ENCODE assay signal across 9 cellular contexts in genomic region chr15:89814112-89814742, GRCh38. TPM values are rescaled to one million over a fixed set of nuclear protein-coding genes. Genes with fewer than 3 reads are reported as not detected.
DNase-seq lines count a peak whose midpoint lies in the region; ATAC-seq and TF ChIP-seq lines count a peak whose summit lies in the region.
"Had no signal": no experiment of that assay in that cellular context is flagged by ENCODE, and none has a peak within 500 bp of the region (broad histone marks: within the 10 kb centered on the region; RNA-seq: fewer than 3 reads in every experiment).

No MANE protein-coding gene starts in this region.

- CTCF ChIA-PET in T-cell (lab: Charles Lee), result interaction anchor here in 1 of 2 donors (0.6 kb wide), 1 partner anchor 7 kb away, joined by 4 read pairs; no protein-coding TSS in a partner anchor

- intact Hi-C loops in left ventricle myocardium inferior (cut with micrococcal nuclease), result no loop called here

- in situ Hi-C loops in GM13976 (cut with MboI; ENCODE audit: low sequenced_read_pairs, unreplicated experiment), result no loop called here

- H3K4me3 ChIP-seq in left ventricle myocardium inferior, result peak overlapping the region; percentile 75
- H3K4me3 ChIP-seq in skeletal muscle satellite cell (ENCODE audit: low read length), result peak overlapping the region; percentile 92

- DNase-seq in GM13976 (ENCODE audit: low spot score), result peak; percentile 67
- DNase-seq in T-cell, result peak in 5 of 34 experiments; percentile 3 to 26 (median 13)
- DNase-seq in left ventricle myocardium inferior, result peak; percentile 30
- no peak for DNase-seq in DMS114 treated with DMSO at 0.1 percent for 48 hours (lab: John Stamatoyannopoulos, UW; ENCODE audit: unreplicated experiment)
- DNase-seq in stimulated activated CD4-positive, alpha-beta T cell treated with anti-CD3 and anti-CD28 coated beads, Interleukin-1b, Interleukin-23, amount 100 ng/mL, for 48 hours, result no peak

- POLR2A ChIA-PET in T-cell (lab: Charles Lee), result no interaction called here

- H3K4me3 Mint-ChIP-seq in T-cell, result peak overlapping the region; percentile 56 to 86 (median 63)

- no peak for TF ChIP-seq CTCF in GM13976 (IDR thresholded peaks at IDR 0.05; ENCODE audit: borderline replicate concordance, control extremely low read depth, extremely low read depth, insufficient read depth, missing control alignments)
- no peak for TF ChIP-seq CTCF in left ventricle myocardium inferior (IDR thresholded peaks at IDR 0.05; ENCODE audit: borderline replicate concordance)

- peaks cover 7 to 15% (median 8%) of the 10 kb centered on the region in 3 donors for H3K4me1 Mint-ChIP-seq in T-cell

- H3K27me3 Mint-ChIP-seq in T-cell, result peaks cover 35 to 51% of the 10 kb centered on the region in 2 donors

- peaks cover 7% of the 10 kb centered on the region for H3K36me3 Mint-ChIP-seq in T-cell

- peak overlapping the region; percentile 87 for H3K9ac ChIP-seq in skeletal muscle satellite cell (ENCODE audit: low read depth, low read length)

- peak in 1 of 4 experiments; percentile 28 for ATAC-seq in T-cell (replicated peaks in 1 of 4)
- no peak for ATAC-seq in HG03520 (IDR thresholded peaks at IDR 0.05; ENCODE audit: unreplicated experiment)
- ATAC-seq in HG02938 (IDR thresholded peaks at IDR 0.05; ENCODE audit: unreplicated experiment), result no peak

- H3K27me3 ChIP-seq in left ventricle myocardium inferior (ENCODE audit: low read depth) (peaks cover 66% of the 10 kb centered on the region), skeletal muscle satellite cell (ENCODE audit: control insufficient read depth, insufficient read depth, low read length) (no peaks in the 10 kb centered on the region)

- no peaks in the 10 kb centered on the region for H3K36me3 ChIP-seq in left ventricle myocardium inferior
- peaks cover 35% of the 10 kb centered on the region for H3K36me3 ChIP-seq in skeletal muscle satellite cell (ENCODE audit: insufficient read depth, low read length)

- H3K4me1 ChIP-seq in left ventricle myocardium inferior (peaks cover 41% of the 10 kb centered on the region), skeletal muscle satellite cell (ENCODE audit: control insufficient read depth, insufficient read depth, low read length) (peaks cover 46% of the 10 kb centered on the region)

- no peaks in the 10 kb centered on the region for H3K9me3 Mint-ChIP-seq in T-cell

- peak overlapping the region; percentile 97 for H3K4me2 ChIP-seq in skeletal muscle satellite cell (ENCODE audit: low read length)

- H3K27ac Mint-ChIP-seq in T-cell, result no peak overlapping the region

- H3K27ac ChIP-seq in left ventricle myocardium inferior (replicated peaks), result peak overlapping the region; percentile 73

- peaks cover 7% of the 10 kb centered on the region for H3K9me3 ChIP-seq in left ventricle myocardium inferior (replicated peaks)
- H3K9me3 ChIP-seq in skeletal muscle satellite cell (replicated peaks; ENCODE audit: low read length), result no peaks in the 10 kb centered on the region

RNA-seq across cellular contexts. Expression of gene ANPEP, which starts 0.4 kb away (rescaled TPM):
- 1 to 10 TPM in 3 of 5 donors, under 1 TPM in 2; 0.89 to 2.9 (median 2.1) TPM for total RNA-seq in T-cell
- total RNA-seq in left ventricle myocardium inferior, result 8.9 TPM
- 318 and 367 TPM in 2 replicates for total RNA-seq in skeletal muscle satellite cell (2012; rRNA removed)

RNA-seq across cellular contexts. Expression of gene MESP2, which starts 38.1 kb away (rescaled TPM):
- total RNA-seq in T-cell, result not detected
- 0.27 TPM for total RNA-seq in left ventricle myocardium inferior
- total RNA-seq in skeletal muscle satellite cell (2012; rRNA removed), result 0.51 TPM in 1 of 2 replicates, not detected in the other
- total RNA-seq: temporal lobe had no signal

Comparison
In these comparisons a context has a peak if more than half of its experiments do, and no peak if none do; other contexts are left out.
1. DNase-seq: peak in GM13976 (single experiment) and left ventricle myocardium inferior (single experiment); none in DMS114 treated with DMSO at 0.1 percent for 48 hours (single experiment) and stimulated activated CD4-positive, alpha-beta T cell treated with anti-CD3 and anti-CD28 coated beads, Interleukin-1b, Interleukin-23, amount 100 ng/mL, for 48 hours (single experiment).